Comparison of ENCODE assay signal across 9 cellular contexts in genomic region chr15:73601449-73602425, GRCh38.
DNase-seq lines count a peak whose midpoint lies in the region; ATAC-seq and TF ChIP-seq lines count a peak whose summit lies in the region.
"Had no signal": no experiment of that assay in that cellular context is flagged by ENCODE, and none has a peak within 500 bp of the region (broad histone marks: within the 10 kb centered on the region; RNA-seq: fewer than 3 reads in every experiment).

No MANE protein-coding gene starts in this region.

- peaks cover 33% of the 10 kb centered on the region for H3K4me1 Mint-ChIP-seq in nephron progenitor cell

- no peak for ATAC-seq in HG03354 (IDR thresholded peaks at IDR 0.05; ENCODE audit: poor library complexity, severe bottlenecking, unreplicated experiment)
- no peak for ATAC-seq in GM18868 (IDR thresholded peaks at IDR 0.05; ENCODE audit: unreplicated experiment)

- TF ChIP-seq CTCF in nephron progenitor cell (IDR thresholded peaks at IDR 0.05), result no peak

- no peaks in the 10 kb centered on the region for H3K27me3 Mint-ChIP-seq in nephron progenitor cell (ENCODE audit: low read depth, poor library complexity)

- H3K9me3 Mint-ChIP-seq in nephron progenitor cell, result no peaks in the 10 kb centered on the region

- H3K27ac ChIP-seq in cingulate gyrus (ENCODE audit: low read depth, low read length), result peak overlapping the region; percentile 75

- DNase-seq in ACHN (peak; percentile 5), NCI-H2171 treated with DMSO at 0.1 percent for 48 hours (lab: John Stamatoyannopoulos, UW) (peak; percentile 89), medulla oblongata (ENCODE audit: extremely low spot score) (peak; percentile 32), glomerular visceral epithelial cell (ENCODE audit: extremely low spot score) (no peak), nephron progenitor cell (no peak)
- DNase-seq: DND-41 had no signal

- in situ Hi-C loops in ACHN (cut with HindIII; ENCODE audit: low pct_ligation_motif_present, low pct_unique_long_range_greater_than_20kb, low sequenced_read_pairs), result no loop called here

- no peak overlapping the region for H3K4me3 Mint-ChIP-seq in nephron progenitor cell

- H3K36me3 Mint-ChIP-seq in nephron progenitor cell (ENCODE audit: low read depth), result peaks cover 8% of the 10 kb centered on the region

- H3K27ac Mint-ChIP-seq in nephron progenitor cell, result no peak overlapping the region

Comparison
In these comparisons a context has a peak if more than half of its experiments do, and no peak if none do; other contexts are left out.
1. DNase-seq: peak in ACHN (single experiment), NCI-H2171 treated with DMSO at 0.1 percent for 48 hours (single experiment) and medulla oblongata (single experiment); none in glomerular visceral epithelial cell (single experiment) and nephron progenitor cell (single experiment).